In the genomic region with DNA sequence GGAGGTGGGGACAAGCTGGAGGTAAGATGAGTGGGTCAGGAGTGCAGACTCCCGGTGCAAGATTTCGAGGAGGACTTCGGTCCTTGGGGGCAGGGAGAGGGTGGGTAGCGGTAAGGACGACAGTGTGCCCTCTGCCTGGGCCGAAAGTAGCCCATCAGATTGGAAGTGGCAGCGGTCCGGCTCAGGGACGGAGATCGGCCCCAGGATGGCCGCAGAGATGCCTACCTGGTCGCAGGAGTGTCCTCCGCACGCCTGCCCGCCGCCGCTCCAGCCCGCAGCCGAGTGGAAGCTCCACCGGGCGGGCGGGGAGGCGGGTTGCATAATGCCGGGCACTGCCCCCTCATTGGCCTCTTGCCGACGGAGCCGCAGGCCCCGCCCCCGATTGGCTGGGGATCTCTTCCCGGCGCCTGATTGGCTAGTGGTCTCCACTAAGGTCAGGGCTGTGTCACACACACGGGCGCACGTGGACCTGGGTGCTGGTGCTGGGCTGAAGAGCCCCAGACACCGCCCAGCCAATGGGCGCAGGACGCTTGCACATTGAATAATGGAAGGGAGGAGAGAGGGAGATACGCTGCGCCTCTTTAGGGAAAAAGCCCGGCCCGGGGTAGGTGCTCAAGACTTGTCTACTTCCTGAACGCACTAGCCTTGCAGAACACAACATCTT, we compare ENCODE assay signal across 8 cellular contexts. TPM values are rescaled to one million over a fixed set of nuclear protein-coding genes. Genes with fewer than 3 reads are reported as not detected.
DNase-seq lines count a peak whose midpoint lies in the region; ATAC-seq and TF ChIP-seq lines count a peak whose summit lies in the region.

A gene with protein sequence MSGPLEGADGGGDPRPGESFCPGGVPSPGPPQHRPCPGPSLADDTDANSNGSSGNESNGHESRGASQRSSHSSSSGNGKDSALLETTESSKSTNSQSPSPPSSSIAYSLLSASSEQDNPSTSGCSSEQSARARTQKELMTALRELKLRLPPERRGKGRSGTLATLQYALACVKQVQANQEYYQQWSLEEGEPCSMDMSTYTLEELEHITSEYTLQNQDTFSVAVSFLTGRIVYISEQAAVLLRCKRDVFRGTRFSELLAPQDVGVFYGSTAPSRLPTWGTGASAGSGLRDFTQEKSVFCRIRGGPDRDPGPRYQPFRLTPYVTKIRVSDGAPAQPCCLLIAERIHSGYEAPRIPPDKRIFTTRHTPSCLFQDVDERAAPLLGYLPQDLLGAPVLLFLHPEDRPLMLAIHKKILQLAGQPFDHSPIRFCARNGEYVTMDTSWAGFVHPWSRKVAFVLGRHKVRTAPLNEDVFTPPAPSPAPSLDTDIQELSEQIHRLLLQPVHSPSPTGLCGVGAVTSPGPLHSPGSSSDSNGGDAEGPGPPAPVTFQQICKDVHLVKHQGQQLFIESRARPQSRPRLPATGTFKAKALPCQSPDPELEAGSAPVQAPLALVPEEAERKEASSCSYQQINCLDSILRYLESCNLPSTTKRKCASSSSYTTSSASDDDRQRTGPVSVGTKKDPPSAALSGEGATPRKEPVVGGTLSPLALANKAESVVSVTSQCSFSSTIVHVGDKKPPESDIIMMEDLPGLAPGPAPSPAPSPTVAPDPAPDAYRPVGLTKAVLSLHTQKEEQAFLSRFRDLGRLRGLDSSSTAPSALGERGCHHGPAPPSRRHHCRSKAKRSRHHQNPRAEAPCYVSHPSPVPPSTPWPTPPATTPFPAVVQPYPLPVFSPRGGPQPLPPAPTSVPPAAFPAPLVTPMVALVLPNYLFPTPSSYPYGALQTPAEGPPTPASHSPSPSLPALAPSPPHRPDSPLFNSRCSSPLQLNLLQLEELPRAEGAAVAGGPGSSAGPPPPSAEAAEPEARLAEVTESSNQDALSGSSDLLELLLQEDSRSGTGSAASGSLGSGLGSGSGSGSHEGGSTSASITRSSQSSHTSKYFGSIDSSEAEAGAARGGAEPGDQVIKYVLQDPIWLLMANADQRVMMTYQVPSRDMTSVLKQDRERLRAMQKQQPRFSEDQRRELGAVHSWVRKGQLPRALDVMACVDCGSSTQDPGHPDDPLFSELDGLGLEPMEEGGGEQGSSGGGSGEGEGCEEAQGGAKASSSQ (N-terminal part only) (minus strand): TSS at position 293 of the 664 bp plus-strand sequence. CDS start 1,698 bp downstream, outside the sequence.

- H3K4ac ChIP-seq in IMR-90 (ENCODE audit: low read depth, low read length), result peak within 1 kb of the TSS; percentile 86

- H4K20me1 ChIP-seq in IMR-90 (ENCODE audit: insufficient read depth, low read length), result peaks cover 9% of the 10 kb centered on the region

- H3K23ac ChIP-seq in IMR-90 (ENCODE audit: low read depth, low read length), result peak within 1 kb of the TSS; percentile 79

- peak within 1 kb of the TSS; percentile 88 for H2AFZ ChIP-seq in IMR-90 (replicated peaks; ENCODE audit: low read length, poor library complexity)

- H3K4me1 ChIP-seq in IMR-90 (ENCODE audit: control insufficient read depth, insufficient read depth, low read length) (peaks cover 23% of the 10 kb centered on the region), esophagus muscularis mucosa (peaks cover 54 to 60% (median 59%) of the 10 kb centered on the region in 4 donors), muscle layer of colon (ENCODE audit: insufficient read depth, low read length) (peaks cover 40% of the 10 kb centered on the region)

- TF ChIP-seq POLR2A in IMR-90 (IDR thresholded peaks at IDR 0.05; ENCODE audit: low read depth, low read length) (peak; percentile 93), esophagus muscularis mucosa (IDR thresholded peaks at IDR 0.05; ENCODE audit: low read depth) (peak; percentile 97)

- peak; percentile 95 for DNase-seq in EH (ENCODE audit: low read depth)
- DNase-seq in IMR-90, result peak; percentile 93
- peak; percentile 94 for DNase-seq in RKO (ENCODE audit: low spot score)
- DNase-seq in activated T-helper 1 cell treated with Interleukin-2 at 50 U/mL for 16 hours (ENCODE audit: low read depth), result peak; percentile 76
- peak; percentile 99 for DNase-seq in esophagus muscularis mucosa (ENCODE audit: extremely low spot score)
- peak; percentile 74 for DNase-seq in stimulated activated CD8-positive, alpha-beta memory T cell treated with anti-CD3 and anti-CD28 coated beads, Interleukin-7, amount 100 ng/mL, for 24 hours (ENCODE audit: low read depth)

- dilution Hi-C loops in IMR-90 (cut with HindIII; ENCODE audit: low sequenced_read_pairs, unreplicated experiment), result no loop called here

- TF ChIP-seq RAD21 in IMR-90 (IDR thresholded peaks at IDR 0.05; ENCODE audit: low read length), result no peak

- H2BK120ac ChIP-seq in IMR-90 (ENCODE audit: low read depth, low read length), result peak within 1 kb of the TSS; percentile 41

- H3K9me3 ChIP-seq in IMR-90 (ENCODE audit: control insufficient read depth, insufficient read depth, low read length) (no peaks in the 10 kb centered on the region), esophagus muscularis mucosa (no peaks in the 10 kb centered on the region), muscle layer of colon (ENCODE audit: low read length) (no peaks in the 10 kb centered on the region)

- 0 out of 2 replicates have a peak within 1 kb of the TSS, but pooled peaks have one; percentile 45 for H2BK20ac ChIP-seq in IMR-90 (ENCODE audit: low read depth, low read length)

- H2AK9ac ChIP-seq in IMR-90 (replicated peaks; ENCODE audit: low read depth, low read length, poor library complexity), result peak within 1 kb of the TSS; percentile 90

- in situ Hi-C loops in IMR-90 (cut with MboI; ENCODE audit: low sequenced_read_pairs), result loop anchor here (25.0 kb wide), 1 partner anchor 915 kb away; a partner anchor contains a TSS

- peak within 1 kb of the TSS; percentile 61 for H2BK5ac ChIP-seq in IMR-90 (ENCODE audit: low read depth, low read length, poor library complexity, severe bottlenecking)

- H3K9ac ChIP-seq in IMR-90 (ENCODE audit: low read depth, low read length) (peak within 1 kb of the TSS; percentile 76), muscle layer of colon (ENCODE audit: low read length) (peak within 1 kb of the TSS; percentile 92)

- peak within 1 kb of the TSS; percentile 60; the same call in 2 of the 3 replicates for H2BK15ac ChIP-seq in IMR-90 (ENCODE audit: low read depth, low read length)

- H3K56ac ChIP-seq in IMR-90 (ENCODE audit: extremely low read depth, insufficient read depth, low read length), result no peak within 1 kb of the TSS; the same call in 1 of the 2 replicates

- POLR2A ChIA-PET in IMR-90 (lab: Charles Lee; ENCODE audit: unreplicated experiment), result no interaction called here

- H2AK5ac ChIP-seq in IMR-90 (ENCODE audit: low read depth, low read length), result peak within 1 kb of the TSS; percentile 90

- H3K14ac ChIP-seq in IMR-90 (replicated peaks; ENCODE audit: low read depth, low read length), result peak within 1 kb of the TSS; percentile 74

- peak within 1 kb of the TSS; percentile 96 for H3K4me2 ChIP-seq in IMR-90 (ENCODE audit: low read depth, low read length)

- TSS peak; percentile 36 for BruUV-seq in IMR-90 (replicated peaks; lab: Mats Ljungman, UMichigan)

- H3K4me3 ChIP-seq in IMR-90 (ENCODE audit: insufficient read depth, low read depth, low read length) (peak within 1 kb of the TSS; percentile 59), esophagus muscularis mucosa (peak within 1 kb of the TSS; percentile 72 to 93 (median 84)), muscle layer of colon (ENCODE audit: low read depth in 1 of 2, low read length in 2 of 2) (peak within 1 kb of the TSS; percentile 67 to 89)

- peak; percentile 36 for ATAC-seq in IMR-90 (ENCODE audit: low read depth)
- no peak for ATAC-seq in GM21515 (IDR thresholded peaks at IDR 0.05; ENCODE audit: unreplicated experiment)

- H3K36me3 ChIP-seq in IMR-90 (ENCODE audit: control insufficient read depth, insufficient read depth, low read length) (peaks cover 21% of the 10 kb centered on the region), esophagus muscularis mucosa (peaks cover 35 to 43% (median 39%) of the 10 kb centered on the region in 4 donors), muscle layer of colon (ENCODE audit: insufficient read depth, low read length) (peaks cover 46% of the 10 kb centered on the region)

- peak within 1 kb of the TSS; percentile 24; the same call in 1 of the 2 replicates for H3K18ac ChIP-seq in IMR-90 (ENCODE audit: low read depth, low read length)

- intact Hi-C loops in IMR-90 (cut with micrococcal nuclease) (no loop called here), esophagus muscularis mucosa (cut with DNase I) (loop anchor here (5.0 kb wide), 1 partner anchor 310 kb away; no protein-coding TSS in a partner anchor)

- CTCF ChIA-PET in IMR-90 (lab: Yijun Ruan, JAX), result no interaction called here

- peaks cover 22% of the 10 kb centered on the region for H3K9me1 ChIP-seq in IMR-90 (ENCODE audit: insufficient read depth, low read length)

- H4K8ac ChIP-seq in IMR-90 (ENCODE audit: low read depth in 2 of 2, low read length in 2 of 2), result peak within 1 kb of the TSS in 1 of 2 experiments; percentile 78; a peak in 1 of 4 replicates

- TF ChIP-seq CTCF in IMR-90 (conservative IDR thresholded peaks at IDR 0.05; ENCODE audit: low read depth, low read length) (no peak), esophagus muscularis mucosa (IDR thresholded peaks at IDR 0.05) (peak in 1 of 3 experiments; percentile 7)

- H3K79me1 ChIP-seq in IMR-90 (ENCODE audit: low read depth in 1 of 2, low read length in 2 of 2), result peaks cover 3 to 37% of the 10 kb centered on the region in 2 experiments; a peak in 2 of 4 replicates

- peak within 1 kb of the TSS; percentile 52 for H4K91ac ChIP-seq in IMR-90 (ENCODE audit: insufficient read depth, low read depth, low read length)

- TF ChIP-seq EP300 in esophagus muscularis mucosa (IDR thresholded peaks at IDR 0.05), result peak; percentile 2

- H3K27me3 ChIP-seq in IMR-90 (ENCODE audit: control insufficient read depth, insufficient read depth, low read length) (no peaks in the 10 kb centered on the region), esophagus muscularis mucosa (no peaks in the 10 kb centered on the region), muscle layer of colon (ENCODE audit: control insufficient read depth in 1 of 2, insufficient read depth in 2 of 2, low read length in 2 of 2) (no peaks in the 10 kb centered on the region)

- peak within 1 kb of the TSS; percentile 9 for H4K5ac ChIP-seq in IMR-90 (ENCODE audit: low read depth, low read length)

- 2% methylated on average over 26 of the region's 42 CpGs; no CpG with 5 or more reads in 1 of the 2 experiments for WGBS in IMR-90 (ENCODE audit: extremely low coverage in 2 of 2, insufficient read length in 1 of 2), 2 experiments
- 6% methylated on average over 21 of the region's 42 CpGs for WGBS in esophagus muscularis mucosa

- peak within 1 kb of the TSS; percentile 73 for H3K27ac ChIP-seq in IMR-90 (ENCODE audit: insufficient read depth, low read length)
- peak within 1 kb of the TSS; percentile 94 to 100 (median 100) for H3K27ac ChIP-seq in esophagus muscularis mucosa (replicated peaks in 1 of 4)
- H3K27ac ChIP-seq in muscle layer of colon (ENCODE audit: low read depth, low read length), result peak within 1 kb of the TSS; percentile 98

TF ChIP-seq in IMR-90, 13 proteins besides CTCF, POLR2A, EP300 and RAD21 (continues in another document):
- TF ChIP-seq RCOR1 (IDR thresholded peaks at IDR 0.05; ENCODE audit: insufficient replicate concordance, low read length), result no peak

RNA-seq across cellular contexts. Expression of the gene that starts here (rescaled TPM):
- total RNA-seq in IMR-90 (2012; rRNA removed) (1.7 and 3.4 TPM in 2 replicates), esophagus muscularis mucosa (100 to 1,000 TPM; 127 to 263 (median 168) TPM)
- 10.5 and 11.5 TPM in 2 replicates for polyA plus RNA-seq in IMR-90 (2012; rRNA removed)
- 4.8 and 6.2 TPM in 2 replicates for polyA plus RNA-seq in IMR-90 (2012; cell fraction: cytosol; rRNA removed)
- 230 and 249 TPM in 2 replicates for polyA plus RNA-seq in IMR-90 (2012; cell fraction: nucleus; rRNA removed; ENCODE audit: low replicate concordance)

Comparison
In these comparisons a context has a peak if more than half of its experiments do, and no peak if none do; other contexts are left out.
1. RNA of the gene that starts here (total RNA-seq): 127 to 263 TPM in esophagus muscularis mucosa; 1.7 to 3.4 TPM in IMR-90; every median in the first group is over 10 times any median in the second.
2. Peak in every context shown above with its lines, with median percentiles within 50 percentile points of each other: DNase-seq, H3K27ac ChIP-seq and H3K4me3 ChIP-seq.